ENCODE assay signal across 8 cellular contexts in genomic region chr9:73183917-73184861, GRCh38. TPM values are rescaled to one million over a fixed set of nuclear protein-coding genes. Genes with fewer than 3 reads are reported as not detected.
DNase-seq lines count a peak whose midpoint lies in the region; ATAC-seq and TF ChIP-seq lines count a peak whose summit lies in the region.

No MANE protein-coding gene starts in this region.

- no peak overlapping the region for H3K4me2 ChIP-seq in OCI-LY3 (ENCODE audit: low read length)

- H3K79me2 ChIP-seq in OCI-LY3 (ENCODE audit: low read length): no peaks in the 10 kb centered on the region

- intact Hi-C loops in esophagus squamous epithelium (cut with DNase I): no loop called here

- no peak for TF ChIP-seq POLR2A in esophagus squamous epithelium (IDR thresholded peaks at IDR 0.05)

- no peaks in the 10 kb centered on the region for H3K27me3 ChIP-seq in OCI-LY3 (ENCODE audit: low read depth, low read length)
- no peaks in the 10 kb centered on the region for H3K27me3 ChIP-seq in esophagus squamous epithelium

- H3K9ac ChIP-seq in OCI-LY3 (ENCODE audit: low read length): no peak overlapping the region

- no peak overlapping the region for H2AFZ ChIP-seq in OCI-LY3 (ENCODE audit: low read depth, low read length)

- no peaks in the 10 kb centered on the region for H3K36me3 ChIP-seq in OCI-LY3 (replicated peaks; ENCODE audit: low read depth, low read length)
- no peaks in the 10 kb centered on the region for H3K36me3 ChIP-seq in esophagus squamous epithelium

- H3K4me3 ChIP-seq in OCI-LY3 (ENCODE audit: low read length) (no peak overlapping the region), esophagus squamous epithelium (no peak overlapping the region)

- peak; percentile 25 for DNase-seq in DMS114 treated with DMSO at 0.1 percent for 48 hours (lab: John Stamatoyannopoulos, UW; ENCODE audit: unreplicated experiment)
- DNase-seq in esophagus squamous epithelium (lab: John Stamatoyannopoulos, UW): no peak
- peak; percentile 8 for DNase-seq in putamen (ENCODE audit: low spot score)
- no peak for DNase-seq in stimulated activated CD4-positive, alpha-beta T cell treated with anti-CD3 and anti-CD28 coated beads, Interleukin-2, amount 100 ng/mL, for 24 hours
- no peak for DNase-seq in OCI-M2 (lab: John Stamatoyannopoulos, UW; ENCODE audit: unreplicated experiment)

- WGBS in esophagus squamous epithelium, 2 donors: 42 to 52% methylated on average over 3 of the region's 3 CpGs

- H3K9me3 ChIP-seq in OCI-LY3 (ENCODE audit: insufficient read depth, low read length) (0 out of 2 replicates have a peak, but pooled peaks cover 3% of the 10 kb centered on the region), esophagus squamous epithelium (no peaks in the 10 kb centered on the region)

- no peak overlapping the region for H3K27ac ChIP-seq in OCI-LY3 (ENCODE audit: low read length)
- H3K27ac ChIP-seq in esophagus squamous epithelium: no peak overlapping the region

- peak; percentile 47 for ATAC-seq in HG03175 (IDR thresholded peaks at IDR 0.05; ENCODE audit: unreplicated experiment)
- no peak for ATAC-seq in HG03571 (IDR thresholded peaks at IDR 0.05; ENCODE audit: unreplicated experiment)

- TF ChIP-seq CTCF in OCI-LY3 (IDR thresholded peaks at IDR 0.05; ENCODE audit: low read depth, low read length) (peak; percentile 53), esophagus squamous epithelium (IDR thresholded peaks at IDR 0.05) (peak in 5 of 6 experiments; percentile 31 to 64 (median 50))

- H3K4me1 ChIP-seq in OCI-LY3 (ENCODE audit: low read length): peaks cover 6% of the 10 kb centered on the region; the same call in 1 of the 2 replicates
- peaks cover 0 to 18% (median 0%) of the 10 kb centered on the region in 3 donors for H3K4me1 ChIP-seq in esophagus squamous epithelium

- H4K20me1 ChIP-seq in OCI-LY3 (ENCODE audit: insufficient read depth, low read length): no peaks in the 10 kb centered on the region

RNA-seq across cellular contexts. Expression of gene ANXA1, which starts 32.5 kb away (rescaled TPM):
- 1,000 to 10,000 TPM; 5,313 to 9,451 (median 7,147) TPM for total RNA-seq in esophagus squamous epithelium

Comparison
In these comparisons a context has a peak if more than half of its experiments do, and no peak if none do; other contexts are left out.
1. DNase-seq: peak in DMS114 treated with DMSO at 0.1 percent for 48 hours (single experiment) and putamen (single experiment); none in esophagus squamous epithelium (single experiment), stimulated activated CD4-positive, alpha-beta T cell treated with anti-CD3 and anti-CD28 coated beads, Interleukin-2, amount 100 ng/mL, for 24 hours (0 of 2) and OCI-M2 (single experiment).